In the genomic region with DNA sequence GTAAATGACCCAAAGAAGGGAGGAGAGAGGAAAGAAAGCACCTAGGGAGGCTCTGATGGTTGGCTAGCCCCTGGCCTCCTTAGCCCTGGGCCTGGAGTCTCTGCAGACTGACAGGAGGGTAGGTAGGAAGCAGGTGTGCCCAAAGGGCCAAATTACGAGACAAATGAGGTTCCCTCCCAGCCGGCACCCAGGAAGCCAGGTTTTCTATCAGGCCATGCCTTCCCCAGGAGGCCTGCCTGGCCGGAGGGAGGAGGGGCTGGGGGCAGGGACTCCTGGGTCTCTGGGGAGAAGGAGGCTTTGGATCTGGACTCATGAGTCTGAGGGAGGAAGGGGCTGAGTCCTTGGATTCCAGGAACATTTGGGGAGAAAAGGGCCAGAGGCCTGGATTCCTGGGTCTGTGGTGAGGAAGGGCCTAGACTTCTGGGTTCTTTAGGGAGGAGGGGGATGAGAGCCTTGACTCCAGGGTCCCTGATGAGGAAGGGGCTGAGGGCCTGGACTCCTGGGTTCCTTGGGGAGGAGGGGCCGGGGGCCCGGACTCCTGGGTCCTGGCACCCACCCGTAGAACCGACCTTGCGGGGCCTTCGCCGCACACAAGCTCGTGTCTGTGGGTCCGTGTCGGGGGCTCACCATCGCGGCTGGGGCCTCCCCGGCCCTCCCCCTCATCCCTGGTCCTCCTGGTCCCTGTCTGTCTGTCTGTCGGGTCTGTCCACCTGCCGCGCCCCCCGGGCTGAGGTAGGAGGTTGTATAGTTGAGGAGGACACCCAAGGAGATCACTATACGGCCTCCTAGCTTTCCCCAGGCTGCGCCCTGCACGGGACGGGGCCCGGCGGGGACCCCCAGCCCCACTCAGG, we compare ENCODE assay signal across 12 cellular contexts. TPM values are rescaled to one million over a fixed set of nuclear protein-coding genes. Genes with fewer than 3 reads are reported as not detected.
DNase-seq lines count a peak whose midpoint lies in the region; ATAC-seq and TF ChIP-seq lines count a peak whose summit lies in the region.
"Had no signal": no experiment of that assay in that cellular context is flagged by ENCODE, and none has a peak within 500 bp of the region (broad histone marks: within the 10 kb centered on the region; RNA-seq: fewer than 3 reads in every experiment).

No MANE protein-coding gene starts in this region.

- DNase-seq in BJ (ENCODE audit: low read depth): no peak
- no peak for DNase-seq in RWPE2 (ENCODE audit: low spot score)
- no peak for DNase-seq in fibroblast of the aortic adventitia (ENCODE audit: low read depth)
- DNase-seq in psoas muscle: no peak
- DNase-seq in G401 (ENCODE audit: low spot score): no peak
- no peak for DNase-seq in NCI-H1436 (lab: John Stamatoyannopoulos, UW)
- DNase-seq: activated B cell treated with CpG ODN at 0.5 μM for 24 hours; activated naive CD4-positive, alpha-beta T cell; foreskin keratinocyte; NCI-H774 had no signal

- intact Hi-C loops in psoas muscle (cut with DNase I): no loop called here

- H3K27ac ChIP-seq in RWPE2 (ENCODE audit: poor library complexity, severe bottlenecking): peak overlapping the region; percentile 95
- H3K27ac ChIP-seq in psoas muscle: no peak overlapping the region
- H3K27ac ChIP-seq: foreskin keratinocyte had no signal

- CTCF ChIA-PET in BJ (lab: Yijun Ruan, JAX): no interaction called here

- POLR2A ChIA-PET in BJ (lab: Charles Lee): no interaction called here

- H3K9me3 ChIP-seq in RWPE2 (ENCODE audit: severe bottlenecking) (no peaks in the 10 kb centered on the region), psoas muscle (no peaks in the 10 kb centered on the region)

- TF ChIP-seq CTCF in BJ (IDR thresholded peaks at IDR 0.05; ENCODE audit: insufficient read depth, low read depth, low read length): no peak
- TF ChIP-seq CTCF in RWPE2 (IDR thresholded peaks at IDR 0.05; ENCODE audit: poor library complexity, severe bottlenecking): no peak
- TF ChIP-seq CTCF in fibroblast of the aortic adventitia (IDR thresholded peaks at IDR 0.05; ENCODE audit: insufficient read depth, low read length): no peak
- TF ChIP-seq CTCF in psoas muscle (IDR thresholded peaks at IDR 0.05): no peak

- peak overlapping the region; percentile 77 for H3K4me3 ChIP-seq in BJ (ENCODE audit: low read depth, low read length)
- H3K4me3 ChIP-seq in RWPE2 (ENCODE audit: severe bottlenecking): no peak overlapping the region
- H3K4me3 ChIP-seq in fibroblast of the aortic adventitia (ENCODE audit: low read depth, low read length): peak overlapping the region; percentile 97
- H3K4me3 ChIP-seq in psoas muscle: peak overlapping the region; percentile 86

- H3K4me1 ChIP-seq in RWPE2 (ENCODE audit: insufficient read depth, poor library complexity, severe bottlenecking) (no peaks in the 10 kb centered on the region), psoas muscle (peaks cover 8% of the 10 kb centered on the region)
- H3K4me1 ChIP-seq: foreskin keratinocyte had no signal

- in situ Hi-C loops in G401 (cut with HindIII; ENCODE audit: low sequenced_read_pairs): no loop called here

- H3K27me3 ChIP-seq in BJ (ENCODE audit: control insufficient read depth, insufficient read depth, low read length): no peaks in the 10 kb centered on the region
- H3K27me3 ChIP-seq in RWPE2 (ENCODE audit: insufficient read depth, poor library complexity, severe bottlenecking): no peaks in the 10 kb centered on the region
- H3K27me3 ChIP-seq in psoas muscle (ENCODE audit: insufficient read depth in 3 of 3, low read length in 2 of 3): no peaks in the 10 kb centered on the region
- H3K27me3 ChIP-seq: foreskin keratinocyte had no signal

- H3K36me3 ChIP-seq in BJ (ENCODE audit: control insufficient read depth, insufficient read depth, low read length) (peaks cover 18% of the 10 kb centered on the region), RWPE2 (ENCODE audit: low read depth) (peaks cover 26% of the 10 kb centered on the region), psoas muscle (ENCODE audit: insufficient read depth in 1 of 2, low read depth in 1 of 2) (peaks cover 0 to 33% of the 10 kb centered on the region in 2 donors)

- ATAC-seq in RWPE2 (ENCODE audit: low read depth) (no peak), psoas muscle (no peak), HG02623 (IDR thresholded peaks at IDR 0.05; ENCODE audit: unreplicated experiment) (no peak), HG03039 (IDR thresholded peaks at IDR 0.05; ENCODE audit: unreplicated experiment) (no peak)
- ATAC-seq: foreskin keratinocyte had no signal

- 59 to 71% (median 67%) methylated on average over 19 to 26 of the region's 26 CpGs for WGBS in psoas muscle, 3 donors

RNA-seq across cellular contexts. Expression of a gene that starts 0.8 kb away (rescaled TPM):
- polyA plus RNA-seq in BJ (2011; rRNA removed): 6.4 and 8.5 TPM in 2 replicates
- 3.1 and 3.7 TPM in 2 replicates for polyA minus RNA-seq in BJ (2011; rRNA and poly(A)+ RNA removed)
- 5.3 and 8.5 TPM in 2 replicates for total RNA-seq in fibroblast of the aortic adventitia (ENCODE audit: low replicate concordance)
- 1 to 10 TPM; 2.9 to 4.2 (median 3.5) TPM for total RNA-seq in psoas muscle
- polyA plus RNA-seq in psoas muscle: 1 to 10 TPM; 1.5 to 5.2 (median 2.1) TPM
- 0.98 and 4.7 TPM in 2 replicates for total RNA-seq in G401 (2014; rRNA removed; shearing (Covaris generic))

RNA-seq across cellular contexts. Expression of a gene that starts 31.5 kb away (rescaled TPM):
- polyA plus RNA-seq in BJ (2011; rRNA removed) (not detected in 2 replicates), psoas muscle (under 1 TPM; 0.04 to 0.25 (median 0.04) TPM)
- not detected in 2 replicates for polyA minus RNA-seq in BJ (2011; rRNA and poly(A)+ RNA removed)
- total RNA-seq in fibroblast of the aortic adventitia (ENCODE audit: low replicate concordance) (0.09 and 0.49 TPM in 2 replicates), psoas muscle (under 1 TPM in 2 of 4 donors, not detected in 2; 0.32 to 0.46 TPM)
- total RNA-seq in G401 (2014; rRNA removed; shearing (Covaris generic)): not detected in 2 replicates
- total RNA-seq: activated B cell treated with CpG ODN at 0.5 μM for 24 hours, foreskin keratinocyte had no signal
- polyA plus RNA-seq: foreskin keratinocyte had no signal

RNA-seq across cellular contexts. Expression of a gene that starts 45.7 kb away (rescaled TPM):
- polyA plus RNA-seq in BJ (2011; rRNA removed) (not detected in 2 replicates), psoas muscle (under 1 TPM; 0.07 to 0.49 (median 0.10) TPM)
- not detected in 2 replicates for polyA minus RNA-seq in BJ (2011; rRNA and poly(A)+ RNA removed)
- total RNA-seq in fibroblast of the aortic adventitia (ENCODE audit: low replicate concordance) (not detected in 2 replicates), psoas muscle (1 to 10 TPM in 3 of 4 donors, under 1 TPM in 1; 0.93 to 1.9 (median 1.1) TPM)
- total RNA-seq in G401 (2014; rRNA removed; shearing (Covaris generic)): not detected in 2 replicates
- total RNA-seq: foreskin keratinocyte had no signal
- polyA plus RNA-seq: foreskin keratinocyte had no signal

RNA-seq across cellular contexts. Expression of a gene that starts 59.4 kb away (rescaled TPM):
- polyA plus RNA-seq in BJ (2011; rRNA removed): not detected in 2 replicates
- polyA minus RNA-seq in BJ (2011; rRNA and poly(A)+ RNA removed): not detected in 2 replicates
- not detected in 2 replicates for total RNA-seq in fibroblast of the aortic adventitia (ENCODE audit: low replicate concordance)
- 1 to 10 TPM; 1.5 to 6.7 (median 3.5) TPM for total RNA-seq in psoas muscle
- polyA plus RNA-seq in psoas muscle: 1 to 10 TPM in 1 of 3 donors, under 1 TPM in 2; 0.45 to 2.1 (median 0.55) TPM
- total RNA-seq in G401 (2014; rRNA removed; shearing (Covaris generic)): not detected in 2 replicates
- polyA plus RNA-seq: foreskin keratinocyte had no signal
